ENCODE assay signal across 11 cellular contexts in the genomic region with DNA sequence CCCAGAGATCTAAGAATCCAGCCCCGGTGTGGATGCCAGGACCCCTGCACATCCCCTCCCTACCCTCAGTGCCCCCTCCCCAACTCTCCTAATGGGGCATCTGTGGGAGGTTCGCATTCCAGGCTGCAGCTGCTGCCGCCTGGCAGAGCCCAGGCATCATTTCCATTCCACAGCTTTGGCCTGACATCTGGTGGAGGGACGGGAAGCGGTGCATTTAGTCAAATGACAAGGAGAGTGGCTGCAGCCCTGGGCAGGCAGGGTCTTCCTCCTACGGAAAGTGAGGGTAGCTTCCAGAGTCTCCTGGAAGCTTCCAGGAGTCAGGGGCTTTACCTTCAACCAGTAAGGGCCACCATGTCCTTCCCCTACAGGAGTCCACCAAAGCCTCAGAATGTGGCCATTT. TPM values are rescaled to one million over a fixed set of nuclear protein-coding genes. Genes with fewer than 3 reads are reported as not detected.
DNase-seq lines count a peak whose midpoint lies in the region; ATAC-seq, FAIRE-seq and TF ChIP-seq lines count a peak whose summit lies in the region.
"Had no signal": no experiment of that assay in that cellular context is flagged by ENCODE, and none has a peak within 500 bp of the region (broad histone marks: within the 10 kb centered on the region; RNA-seq: fewer than 3 reads in every experiment).

No MANE protein-coding gene starts in this region.

- peaks cover 3% of the 10 kb centered on the region for H3K9me3 ChIP-seq in mammary epithelial cell (replicated peaks; ENCODE audit: insufficient read depth, low read length)

- H3K9ac ChIP-seq in mammary epithelial cell (ENCODE audit: insufficient read depth, low read length) (no peak overlapping the region), mesendoderm (ENCODE audit: low read length) (no peak overlapping the region)

- no peak overlapping the region for H3K4me2 ChIP-seq in mammary epithelial cell (ENCODE audit: insufficient read depth, low read depth, low read length)
- H3K4me2 ChIP-seq in mesendoderm (ENCODE audit: low read length), result no peak overlapping the region

- no peak overlapping the region for H2AK5ac ChIP-seq in mesendoderm (ENCODE audit: low read length)

- no peaks in the 10 kb centered on the region for H3K79me2 ChIP-seq in mammary epithelial cell (ENCODE audit: insufficient read depth, low read length)
- H3K79me2 ChIP-seq in mesendoderm (ENCODE audit: control insufficient read depth, insufficient read depth, low read length), result no peaks in the 10 kb centered on the region

- H3K27me3 Mint-ChIP-seq in activated CD4-positive, alpha-beta T cell treated with anti-CD3 and anti-CD28 coated beads, Interleukin-2, amount 10 ng/mL, durations not matched to agents 24 days and 14 days, result peaks cover 25% of the 10 kb centered on the region

- peak; percentile 22 for TF ChIP-seq CTCF in D721Med (IDR thresholded peaks at IDR 0.05; ENCODE audit: insufficient read depth, missing control alignments)
- peak; percentile 56 for TF ChIP-seq CTCF in LNCaP clone FGC (IDR thresholded peaks at IDR 0.05; ENCODE audit: control insufficient read depth, extremely low read depth, insufficient read depth)
- TF ChIP-seq CTCF in mammary epithelial cell (conservative IDR thresholded peaks at IDR 0.05 in 1 of 2, IDR thresholded peaks at IDR 0.05 in 1 of 2; ENCODE audit: extremely low read depth in 1 of 2, insufficient read depth in 1 of 2, low read depth in 1 of 2, low read length in 2 of 2), result peak; percentile 47 to 63

- no peaks in the 10 kb centered on the region for H3K79me1 ChIP-seq in mesendoderm (ENCODE audit: low read length)

- H2BK15ac ChIP-seq in mesendoderm (replicated peaks; ENCODE audit: low read depth), result no peak overlapping the region

- no peak overlapping the region for H3K56ac ChIP-seq in mesendoderm (ENCODE audit: low read length)

- intact Hi-C loops in mammary epithelial cell (cut with micrococcal nuclease), result loop anchor here (1.0 to 10.0 kb wide), 8 partner anchors 222 to 1130 kb away; partner anchors contain the start of genes FAM204A and NANOS1
- intact Hi-C loops in activated CD4-positive, alpha-beta T cell treated with anti-CD3 and anti-CD28 coated beads, Interleukin-2, amount 10 ng/mL, durations not matched to agents 24 days and 14 days (cut with micrococcal nuclease), result loop anchor here (5.0 kb wide), 1 partner anchor 463 kb away; the partner anchor contains the start of gene NANOS1

- H3K27ac ChIP-seq in mammary epithelial cell (ENCODE audit: insufficient read depth, low read depth, low read length) (no peak overlapping the region), mesendoderm (ENCODE audit: low read depth, low read length) (no peak overlapping the region)

- H2BK120ac ChIP-seq in mesendoderm (ENCODE audit: low read depth, low read length), result no peak overlapping the region

- no peak overlapping the region for H2BK5ac ChIP-seq in mesendoderm (ENCODE audit: low read length)

- no peaks in the 10 kb centered on the region for H3K9me3 Mint-ChIP-seq in activated CD4-positive, alpha-beta T cell treated with anti-CD3 and anti-CD28 coated beads, Interleukin-2, amount 10 ng/mL, durations not matched to agents 24 days and 14 days

- H3K4me3 Mint-ChIP-seq in activated CD4-positive, alpha-beta T cell treated with anti-CD3 and anti-CD28 coated beads, Interleukin-2, amount 10 ng/mL, durations not matched to agents 24 days and 14 days, result no peak overlapping the region
- H3K4me3 Mint-ChIP-seq: naive thymus-derived CD4-positive, alpha-beta T cell; T-cell had no signal

- H3K4ac ChIP-seq in mesendoderm (ENCODE audit: low read depth, low read length), result no peak overlapping the region

- no peaks in the 10 kb centered on the region for H4K20me1 ChIP-seq in mammary epithelial cell (ENCODE audit: insufficient read depth, low read length)

- dilution Hi-C loops in mammary epithelial cell (cut with HindIII; ENCODE audit: low sequenced_read_pairs), result no loop called here

- H3K4me1 Mint-ChIP-seq in activated CD4-positive, alpha-beta T cell treated with anti-CD3 and anti-CD28 coated beads, Interleukin-2, amount 10 ng/mL, durations not matched to agents 24 days and 14 days, result no peaks in the 10 kb centered on the region

- H3K36me3 ChIP-seq in mammary epithelial cell (ENCODE audit: insufficient read depth, low read length) (no peaks in the 10 kb centered on the region), mesendoderm (ENCODE audit: control insufficient read depth, insufficient read depth, low read length) (no peaks in the 10 kb centered on the region)

- H3K4me3 ChIP-seq in LNCaP clone FGC (ENCODE audit: low read depth, low read length), result no peak overlapping the region
- H3K4me3 ChIP-seq in mammary epithelial cell (replicated peaks in 1 of 3; ENCODE audit: insufficient read depth in 1 of 3, low read depth in 2 of 3, low read length in 3 of 3), result no peak overlapping the region
- no peak overlapping the region for H3K4me3 ChIP-seq in mesendoderm (ENCODE audit: low read length)

- H3K27me3 ChIP-seq in mammary epithelial cell (ENCODE audit: insufficient read depth, low read length), result no peaks in the 10 kb centered on the region
- H3K27me3 ChIP-seq in mesendoderm (ENCODE audit: insufficient read depth, low read length, poor library complexity), result no peaks in the 10 kb centered on the region

- no TSS peak for BruUV-seq in mammary epithelial cell (replicated peaks; lab: Mats Ljungman, UMichigan)

- no peak for ATAC-seq in GM19467 (IDR thresholded peaks at IDR 0.05; ENCODE audit: unreplicated experiment)
- ATAC-seq: naive thymus-derived CD4-positive, alpha-beta T cell; T-cell had no signal

- FAIRE-seq in D721Med (lab: Jason Lieb, UNC), result no peak
- FAIRE-seq: endothelial cell of umbilical vein had no signal

- no peak overlapping the region for H3K27ac Mint-ChIP-seq in activated CD4-positive, alpha-beta T cell treated with anti-CD3 and anti-CD28 coated beads, Interleukin-2, amount 10 ng/mL, durations not matched to agents 24 days and 14 days
- H3K27ac Mint-ChIP-seq: naive thymus-derived CD4-positive, alpha-beta T cell; T-cell had no signal

- 14% methylated on average over 5 of the region's 6 CpGs for WGBS in mammary epithelial cell (ENCODE audit: low coverage, missing lambda C conversion rate)
- WGBS in mesendoderm (ENCODE audit: extremely low coverage, insufficient coverage, low lambda C conversion rate), result no CpG with 5 or more reads among the region's 6 CpGs

- CTCF ChIA-PET in mammary epithelial cell (lab: Charles Lee; ENCODE audit: low non-redundant PET), result interaction anchor here (0.7 to 0.8 kb wide), 2 partner anchors 164 to 1068 kb away, joined by 3 to 10 read pairs; no protein-coding TSS in a partner anchor

- H3K36me3 Mint-ChIP-seq in activated CD4-positive, alpha-beta T cell treated with anti-CD3 and anti-CD28 coated beads, Interleukin-2, amount 10 ng/mL, durations not matched to agents 24 days and 14 days (ENCODE audit: low read depth), result no peaks in the 10 kb centered on the region
- H3K36me3 Mint-ChIP-seq: T-cell had no signal

- H3K23ac ChIP-seq in mesendoderm (ENCODE audit: low read length), result no peak overlapping the region

- H4K8ac ChIP-seq in mesendoderm (ENCODE audit: low read depth, low read length), result no peak overlapping the region

- no peak overlapping the region for H2AFZ ChIP-seq in mammary epithelial cell (ENCODE audit: low read depth, low read length)

- DNase-seq in D721Med (ENCODE audit: insufficient read length, low spot score), result no peak
- no peak for DNase-seq in LNCaP clone FGC (ENCODE audit: low read depth)
- no peak for DNase-seq in mammary epithelial cell
- peak; percentile 72 for DNase-seq in mesendoderm
- DNase-seq in activated CD4-positive, alpha-beta T cell treated with anti-CD3 and anti-CD28 coated beads, Interleukin-2, amount 10 ng/mL, durations not matched to agents 24 days and 14 days, result no peak
- no peak for DNase-seq in NK-92 (lab: John Stamatoyannopoulos, UW; ENCODE audit: unreplicated experiment)
- DNase-seq: activated gamma-delta T cell; naive thymus-derived CD4-positive, alpha-beta T cell; T-cell had no signal

- H4K5ac ChIP-seq in mesendoderm (ENCODE audit: low read length), result no peak overlapping the region

- H3K4me1 ChIP-seq in mammary epithelial cell (ENCODE audit: insufficient read depth, low read length), result no peaks in the 10 kb centered on the region
- H3K4me1 ChIP-seq in mesendoderm (ENCODE audit: control insufficient read depth, low read depth, low read length), result no peaks in the 10 kb centered on the region

- H3K18ac ChIP-seq in mesendoderm (ENCODE audit: low read length), result no peak overlapping the region

- in situ Hi-C loops in mammary epithelial cell (cut with MboI; ENCODE audit: low sequenced_read_pairs in 2 of 2), result loop anchor here (5.0 to 25.0 kb wide), 4 partner anchors 160 to 1077 kb away; no protein-coding TSS in a partner anchor

RNA-seq across cellular contexts. Expression of gene PRLHR, which starts 30.8 kb away (rescaled TPM):
- total RNA-seq in mammary epithelial cell, result not detected
- polyA plus RNA-seq in mammary epithelial cell, result not detected
- not detected for polyA minus RNA-seq in mammary epithelial cell
- polyA plus RNA-seq in mesendoderm (2013, experiment 1 of 2), result not detected
- polyA plus RNA-seq in mesendoderm (2013, experiment 2 of 2), result not detected
- not detected in 2 replicates for total RNA-seq in activated CD4-positive, alpha-beta T cell treated with anti-CD3 and anti-CD28 coated beads, Interleukin-2, amount 10 ng/mL, durations not matched to agents 24 days and 14 days
- total RNA-seq: endothelial cell of umbilical vein; naive thymus-derived CD4-positive, alpha-beta T cell; T-cell had no signal
- polyA plus RNA-seq: endothelial cell of umbilical vein; naive thymus-derived CD4-positive, alpha-beta T cell had no signal
